ENCODE assay signal across 1 cellular context in the genomic region with DNA sequence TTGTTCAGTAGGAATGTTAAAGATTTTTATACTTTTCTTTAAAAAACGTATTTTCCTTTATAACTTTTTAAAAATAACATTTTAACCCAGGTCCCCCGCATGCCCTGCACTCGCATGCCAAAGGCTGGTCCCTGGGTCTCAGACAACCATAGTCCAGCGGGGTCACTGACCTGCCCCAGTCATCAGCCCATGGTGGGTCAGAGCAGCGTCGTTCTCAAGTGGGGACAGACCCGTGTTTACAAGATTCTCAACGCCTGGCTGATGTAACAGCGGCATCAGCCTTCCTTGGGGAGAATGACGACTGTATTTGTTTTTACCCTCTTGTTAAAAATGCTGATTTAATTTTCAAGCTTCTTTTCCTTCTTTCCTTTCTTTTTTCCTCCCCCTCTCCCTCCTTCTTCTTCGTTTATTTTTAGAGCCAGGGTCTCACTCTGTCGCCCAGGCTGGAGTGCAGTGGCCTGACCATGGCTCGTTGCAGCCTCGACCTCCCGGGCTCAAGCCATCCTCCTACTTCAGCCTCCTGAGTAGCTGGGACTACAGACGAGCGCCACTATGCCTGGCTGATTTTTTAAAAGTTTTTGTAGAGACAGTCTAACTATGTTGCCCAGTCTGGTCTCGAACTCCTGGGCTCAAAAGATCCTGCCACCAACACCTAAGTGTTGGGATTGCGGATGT.
TF ChIP-seq lines count a peak whose summit lies in the region.

No MANE protein-coding gene starts in this region.

TF ChIP-seq in GM12878, 131 proteins besides CTCF, POLR2A, EP300 and RAD21 (continued from another document):
- TF ChIP-seq, protein P1, sequence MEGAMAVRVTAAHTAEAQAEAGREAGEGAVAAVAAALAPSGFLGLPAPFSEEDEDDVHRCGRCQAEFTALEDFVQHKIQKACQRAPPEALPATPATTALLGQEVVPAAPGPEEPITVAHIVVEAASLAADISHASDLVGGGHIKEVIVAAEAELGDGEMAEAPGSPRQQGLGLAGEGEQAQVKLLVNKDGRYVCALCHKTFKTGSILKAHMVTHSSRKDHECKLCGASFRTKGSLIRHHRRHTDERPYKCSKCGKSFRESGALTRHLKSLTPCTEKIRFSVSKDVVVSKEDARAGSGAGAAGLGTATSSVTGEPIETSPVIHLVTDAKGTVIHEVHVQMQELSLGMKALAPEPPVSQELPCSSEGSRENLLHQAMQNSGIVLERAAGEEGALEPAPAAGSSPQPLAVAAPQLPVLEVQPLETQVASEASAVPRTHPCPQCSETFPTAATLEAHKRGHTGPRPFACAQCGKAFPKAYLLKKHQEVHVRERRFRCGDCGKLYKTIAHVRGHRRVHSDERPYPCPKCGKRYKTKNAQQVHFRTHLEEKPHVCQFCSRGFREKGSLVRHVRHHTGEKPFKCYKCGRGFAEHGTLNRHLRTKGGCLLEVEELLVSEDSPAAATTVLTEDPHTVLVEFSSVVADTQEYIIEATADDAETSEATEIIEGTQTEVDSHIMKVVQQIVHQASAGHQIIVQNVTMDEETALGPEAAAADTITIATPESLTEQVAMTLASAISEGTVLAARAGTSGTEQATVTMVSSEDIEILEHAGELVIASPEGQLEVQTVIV (IDR thresholded peaks at IDR 0.05; ENCODE audit: borderline replicate concordance, partially characterized antibody): no peak
- TF ChIP-seq EED (IDR thresholded peaks at IDR 0.05; ENCODE audit: low read depth) (no peak), GABPA (IDR thresholded peaks at IDR 0.05; ENCODE audit: low read depth) (no peak), PKNOX1 (IDR thresholded peaks at IDR 0.05) (no peak), ZBTB11 (CRISPR knock-in tag; IDR thresholded peaks at IDR 0.05) (no peak), MXI1 (IDR thresholded peaks at IDR 0.05; ENCODE audit: low read depth, low read length) (no peak), RELB (IDR thresholded peaks at IDR 0.05; ENCODE audit: low read depth) (no peak), ASH2L (IDR thresholded peaks at IDR 0.05; ENCODE audit: borderline replicate concordance, low read depth) (no peak), RELA (IDR thresholded peaks at IDR 0.05; ENCODE audit: borderline replicate concordance, partially characterized antibody) (no peak)
- TF ChIP-seq, protein P2, sequence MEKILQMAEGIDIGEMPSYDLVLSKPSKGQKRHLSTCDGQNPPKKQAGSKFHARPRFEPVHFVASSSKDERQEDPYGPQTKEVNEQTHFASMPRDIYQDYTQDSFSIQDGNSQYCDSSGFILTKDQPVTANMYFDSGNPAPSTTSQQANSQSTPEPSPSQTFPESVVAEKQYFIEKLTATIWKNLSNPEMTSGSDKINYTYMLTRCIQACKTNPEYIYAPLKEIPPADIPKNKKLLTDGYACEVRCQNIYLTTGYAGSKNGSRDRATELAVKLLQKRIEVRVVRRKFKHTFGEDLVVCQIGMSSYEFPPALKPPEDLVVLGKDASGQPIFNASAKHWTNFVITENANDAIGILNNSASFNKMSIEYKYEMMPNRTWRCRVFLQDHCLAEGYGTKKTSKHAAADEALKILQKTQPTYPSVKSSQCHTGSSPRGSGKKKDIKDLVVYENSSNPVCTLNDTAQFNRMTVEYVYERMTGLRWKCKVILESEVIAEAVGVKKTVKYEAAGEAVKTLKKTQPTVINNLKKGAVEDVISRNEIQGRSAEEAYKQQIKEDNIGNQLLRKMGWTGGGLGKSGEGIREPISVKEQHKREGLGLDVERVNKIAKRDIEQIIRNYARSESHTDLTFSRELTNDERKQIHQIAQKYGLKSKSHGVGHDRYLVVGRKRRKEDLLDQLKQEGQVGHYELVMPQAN (conservative IDR thresholded peaks at IDR 0.05): no peak
- TF ChIP-seq, protein P3, sequence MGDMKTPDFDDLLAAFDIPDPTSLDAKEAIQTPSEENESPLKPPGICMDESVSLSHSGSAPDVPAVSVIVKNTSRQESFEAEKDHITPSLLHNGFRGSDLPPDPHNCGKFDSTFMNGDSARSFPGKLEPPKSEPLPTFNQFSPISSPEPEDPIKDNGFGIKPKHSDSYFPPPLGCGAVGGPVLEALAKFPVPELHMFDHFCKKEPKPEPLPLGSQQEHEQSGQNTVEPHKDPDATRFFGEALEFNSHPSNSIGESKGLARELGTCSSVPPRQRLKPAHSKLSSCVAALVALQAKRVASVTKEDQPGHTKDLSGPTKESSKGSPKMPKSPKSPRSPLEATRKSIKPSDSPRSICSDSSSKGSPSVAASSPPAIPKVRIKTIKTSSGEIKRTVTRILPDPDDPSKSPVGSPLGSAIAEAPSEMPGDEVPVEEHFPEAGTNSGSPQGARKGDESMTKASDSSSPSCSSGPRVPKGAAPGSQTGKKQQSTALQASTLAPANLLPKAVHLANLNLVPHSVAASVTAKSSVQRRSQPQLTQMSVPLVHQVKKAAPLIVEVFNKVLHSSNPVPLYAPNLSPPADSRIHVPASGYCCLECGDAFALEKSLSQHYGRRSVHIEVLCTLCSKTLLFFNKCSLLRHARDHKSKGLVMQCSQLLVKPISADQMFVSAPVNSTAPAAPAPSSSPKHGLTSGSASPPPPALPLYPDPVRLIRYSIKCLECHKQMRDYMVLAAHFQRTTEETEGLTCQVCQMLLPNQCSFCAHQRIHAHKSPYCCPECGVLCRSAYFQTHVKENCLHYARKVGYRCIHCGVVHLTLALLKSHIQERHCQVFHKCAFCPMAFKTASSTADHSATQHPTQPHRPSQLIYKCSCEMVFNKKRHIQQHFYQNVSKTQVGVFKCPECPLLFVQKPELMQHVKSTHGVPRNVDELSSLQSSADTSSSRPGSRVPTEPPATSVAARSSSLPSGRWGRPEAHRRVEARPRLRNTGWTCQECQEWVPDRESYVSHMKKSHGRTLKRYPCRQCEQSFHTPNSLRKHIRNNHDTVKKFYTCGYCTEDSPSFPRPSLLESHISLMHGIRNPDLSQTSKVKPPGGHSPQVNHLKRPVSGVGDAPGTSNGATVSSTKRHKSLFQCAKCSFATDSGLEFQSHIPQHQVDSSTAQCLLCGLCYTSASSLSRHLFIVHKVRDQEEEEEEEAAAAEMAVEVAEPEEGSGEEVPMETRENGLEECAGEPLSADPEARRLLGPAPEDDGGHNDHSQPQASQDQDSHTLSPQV (IDR thresholded peaks at IDR 0.05): no peak
- TF ChIP-seq, protein P4, sequence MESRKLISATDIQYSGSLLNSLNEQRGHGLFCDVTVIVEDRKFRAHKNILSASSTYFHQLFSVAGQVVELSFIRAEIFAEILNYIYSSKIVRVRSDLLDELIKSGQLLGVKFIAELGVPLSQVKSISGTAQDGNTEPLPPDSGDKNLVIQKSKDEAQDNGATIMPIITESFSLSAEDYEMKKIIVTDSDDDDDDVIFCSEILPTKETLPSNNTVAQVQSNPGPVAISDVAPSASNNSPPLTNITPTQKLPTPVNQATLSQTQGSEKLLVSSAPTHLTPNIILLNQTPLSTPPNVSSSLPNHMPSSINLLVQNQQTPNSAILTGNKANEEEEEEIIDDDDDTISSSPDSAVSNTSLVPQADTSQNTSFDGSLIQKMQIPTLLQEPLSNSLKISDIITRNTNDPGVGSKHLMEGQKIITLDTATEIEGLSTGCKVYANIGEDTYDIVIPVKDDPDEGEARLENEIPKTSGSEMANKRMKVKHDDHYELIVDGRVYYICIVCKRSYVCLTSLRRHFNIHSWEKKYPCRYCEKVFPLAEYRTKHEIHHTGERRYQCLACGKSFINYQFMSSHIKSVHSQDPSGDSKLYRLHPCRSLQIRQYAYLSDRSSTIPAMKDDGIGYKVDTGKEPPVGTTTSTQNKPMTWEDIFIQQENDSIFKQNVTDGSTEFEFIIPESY (IDR thresholded peaks at IDR 0.05): no peak
